In genomic region chr1:31706384-31707058, GRCh38 we compare ENCODE assay signal across 20 cellular contexts. TPM values are rescaled to one million over a fixed set of nuclear protein-coding genes. Genes with fewer than 3 reads are reported as not detected.
DNase-seq lines count a peak whose midpoint lies in the region; FAIRE-seq and TF ChIP-seq lines count a peak whose summit lies in the region.
"Had no signal": no experiment of that assay in that cellular context is flagged by ENCODE, and none has a peak within 500 bp of the region (broad histone marks: within the 10 kb centered on the region; RNA-seq: fewer than 3 reads in every experiment).

No MANE protein-coding gene starts in this region.

- H3K4me3 ChIP-seq in astrocyte (ENCODE audit: insufficient read depth, low read depth, low read length) (no peak overlapping the region), osteoblast (ENCODE audit: insufficient read depth, low read length) (no peak overlapping the region), Caco-2 (ENCODE audit: low read depth, low read length) (no peak overlapping the region)
- H3K4me3 ChIP-seq: esophagus muscularis mucosa, thoracic aorta had no signal

- H3K9me3 Mint-ChIP-seq in astrocyte (ENCODE audit: unreplicated experiment) (no peaks in the 10 kb centered on the region), nephron progenitor cell (no peaks in the 10 kb centered on the region), Caco-2 (ENCODE audit: unreplicated experiment) (no peaks in the 10 kb centered on the region)
- H3K9me3 Mint-ChIP-seq: activated CD4-positive, alpha-beta memory T cell treated with anti-CD3 and anti-CD28 coated beads, Interleukin-2, amount 10 ng/mL, durations not matched to agents 7 days and 5 days; H9 had no signal

- no TSS peak for BruUV-seq in Caco-2 (replicated peaks; lab: Mats Ljungman, UMichigan)

- peaks cover 2% of the 10 kb centered on the region for H3K36me3 Mint-ChIP-seq in astrocyte (ENCODE audit: low read depth, unreplicated experiment)
- no peaks in the 10 kb centered on the region for H3K36me3 Mint-ChIP-seq in nephron progenitor cell (ENCODE audit: low read depth)
- no peaks in the 10 kb centered on the region for H3K36me3 Mint-ChIP-seq in Caco-2 (ENCODE audit: insufficient read depth, unreplicated experiment)

- H3K4me1 Mint-ChIP-seq in astrocyte (ENCODE audit: low read depth, unreplicated experiment) (peaks cover 33% of the 10 kb centered on the region), nephron progenitor cell (peaks cover 46% of the 10 kb centered on the region), Caco-2 (ENCODE audit: low read depth, unreplicated experiment) (peaks cover 9% of the 10 kb centered on the region)

- H3K79me2 ChIP-seq in astrocyte (ENCODE audit: insufficient read depth, low read length) (peaks cover 23% of the 10 kb centered on the region), osteoblast (ENCODE audit: insufficient read depth, low read length) (peaks cover 21% of the 10 kb centered on the region)

- no peaks in the 10 kb centered on the region for H3K27me3 ChIP-seq in astrocyte (ENCODE audit: insufficient read depth, low read length)
- no peaks in the 10 kb centered on the region for H3K27me3 ChIP-seq in osteoblast (ENCODE audit: insufficient read depth, low read length)
- no peaks in the 10 kb centered on the region for H3K27me3 ChIP-seq in Caco-2 (replicated peaks; ENCODE audit: control insufficient read depth, insufficient read depth, low read length)
- H3K27me3 ChIP-seq: esophagus muscularis mucosa had no signal

- H3K27me3 Mint-ChIP-seq in astrocyte (ENCODE audit: low read depth, unreplicated experiment) = peaks cover 2% of the 10 kb centered on the region
- peaks cover 20% of the 10 kb centered on the region for H3K27me3 Mint-ChIP-seq in nephron progenitor cell (ENCODE audit: low read depth, poor library complexity)
- no peaks in the 10 kb centered on the region for H3K27me3 Mint-ChIP-seq in Caco-2 (ENCODE audit: insufficient read depth, unreplicated experiment)

- H3K4me3 Mint-ChIP-seq in astrocyte (ENCODE audit: unreplicated experiment) (peak overlapping the region; percentile 5), nephron progenitor cell (no peak overlapping the region), Caco-2 (ENCODE audit: unreplicated experiment) (no peak overlapping the region)
- H3K4me3 Mint-ChIP-seq: activated CD4-positive, alpha-beta memory T cell treated with anti-CD3 and anti-CD28 coated beads, Interleukin-2, amount 10 ng/mL, durations not matched to agents 7 days and 5 days had no signal

- H2AFZ ChIP-seq in astrocyte (ENCODE audit: low read depth, low read length) = no peak overlapping the region
- no peak overlapping the region for H2AFZ ChIP-seq in osteoblast (ENCODE audit: low read length)

- CTCF ChIA-PET in Caco-2 (lab: Charles Lee) = no interaction called here

- no peak for TF ChIP-seq CTCF in astrocyte (IDR thresholded peaks at IDR 0.05; ENCODE audit: insufficient read depth, low read depth, low read length)
- no peak for TF ChIP-seq CTCF in osteoblast (IDR thresholded peaks at IDR 0.05; ENCODE audit: extremely low read depth, low read depth, low read length)
- no peak for TF ChIP-seq CTCF in nephron progenitor cell (IDR thresholded peaks at IDR 0.05)
- no peak for TF ChIP-seq CTCF in Caco-2 (IDR thresholded peaks at IDR 0.05; ENCODE audit: insufficient read depth in 1 of 2, low read depth in 1 of 2, low read length in 1 of 2, severe bottlenecking in 1 of 2, unreplicated experiment in 1 of 2)

- FAIRE-seq in astrocyte (lab: Jason Lieb, UNC) = no peak
- FAIRE-seq: GM19239 had no signal

- H3K9me3 ChIP-seq in astrocyte (ENCODE audit: insufficient read depth, low read depth, low read length) (no peaks in the 10 kb centered on the region), osteoblast (ENCODE audit: low read depth, low read length) (no peaks in the 10 kb centered on the region), Caco-2 (no peaks in the 10 kb centered on the region)
- H3K9me3 ChIP-seq: esophagus muscularis mucosa, thoracic aorta had no signal

- peak overlapping the region; percentile 35 for H3K4me2 ChIP-seq in astrocyte (ENCODE audit: low read length)
- no peak overlapping the region for H3K4me2 ChIP-seq in osteoblast (ENCODE audit: insufficient read depth, low read length)

- intact Hi-C loops in Caco-2 (cut with micrococcal nuclease; ENCODE audit: unreplicated experiment) = no loop called here

- DNase-seq in GM03348 (ENCODE audit: low spot score) (peak; percentile 32), NCI-H2171 treated with DMSO at 0.1 percent for 48 hours (lab: John Stamatoyannopoulos, UW) (peak; percentile 78), astrocyte (ENCODE audit: low read depth) (no peak), osteoblast (ENCODE audit: insufficient read length, low spot score, missing footprints) (peak; percentile 66), nephron progenitor cell (no peak), GDM1 (lab: John Stamatoyannopoulos, UW) (no peak), Caco-2 (no peak)
- DNase-seq: activated CD4-positive, alpha-beta memory T cell treated with anti-CD3 and anti-CD28 coated beads, Interleukin-2, amount 10 ng/mL, durations not matched to agents 7 days and 5 days; activated naive CD4-positive, alpha-beta T cell; anterior cingulate cortex; effector CD4-positive, alpha-beta T cell; EL; H9; NCI-H1436 treated with DMSO at 0.1 percent for 48 hours; NCI-H345; stimulated activated CD4-positive, alpha-beta T cell treated with anti-CD3 and anti-CD28 coated beads, Interleukin-15, amount 100 ng/mL, for 24 hours; WERI-Rb-1 had no signal

- H3K27ac ChIP-seq in astrocyte (ENCODE audit: low read depth, low read length) (no peak overlapping the region), osteoblast (ENCODE audit: low read depth, low read length) (no peak overlapping the region)
- H3K27ac ChIP-seq: thoracic aorta, WERI-Rb-1 had no signal

- H3K27ac Mint-ChIP-seq in astrocyte (ENCODE audit: unreplicated experiment) (no peak overlapping the region), nephron progenitor cell (no peak overlapping the region), Caco-2 (ENCODE audit: unreplicated experiment) (no peak overlapping the region)
- H3K27ac Mint-ChIP-seq: activated CD4-positive, alpha-beta memory T cell treated with anti-CD3 and anti-CD28 coated beads, Interleukin-2, amount 10 ng/mL, durations not matched to agents 7 days and 5 days; H9 had no signal

- H3K4me1 ChIP-seq in astrocyte (ENCODE audit: insufficient read depth, low read length) = peaks cover 68% of the 10 kb centered on the region
- peaks cover 68% of the 10 kb centered on the region for H3K4me1 ChIP-seq in osteoblast (ENCODE audit: insufficient read depth, low read length)
- H3K4me1 ChIP-seq in Caco-2 = no peaks in the 10 kb centered on the region; the same call in 1 of the 2 replicates

- no peak overlapping the region for H3K9ac ChIP-seq in astrocyte (ENCODE audit: low read length)

- H3K36me3 ChIP-seq in astrocyte (ENCODE audit: insufficient read depth, low read length) (no peaks in the 10 kb centered on the region), osteoblast (ENCODE audit: insufficient read depth, low read length) (peaks cover 3% of the 10 kb centered on the region), Caco-2 (ENCODE audit: control insufficient read depth, insufficient read depth, low read length) (no peaks in the 10 kb centered on the region)
- H3K36me3 ChIP-seq: esophagus muscularis mucosa, thoracic aorta, WERI-Rb-1 had no signal

- POLR2A ChIA-PET in Caco-2 (lab: Charles Lee) = no interaction called here

- H4K20me1 ChIP-seq in astrocyte (ENCODE audit: insufficient read depth, low read length) (no peaks in the 10 kb centered on the region), osteoblast (ENCODE audit: insufficient read depth, low read length) (no peaks in the 10 kb centered on the region)

RNA-seq across cellular contexts. Expression of gene COL16A1, which starts 2.7 kb away (rescaled TPM):
- total RNA-seq in astrocyte = 42.9 and 56.5 TPM in 2 replicates
- 158 and 197 TPM in 2 replicates for total RNA-seq in osteoblast
- 0.44 and 0.50 TPM in 2 replicates for total RNA-seq in Caco-2 (2022)
- total RNA-seq: activated CD4-positive, alpha-beta memory T cell treated with anti-CD3 and anti-CD28 coated beads, Interleukin-2, amount 10 ng/mL, durations not matched to agents 7 days and 5 days had no signal

RNA-seq across cellular contexts. Expression of gene ADGRB2, which starts 57.6 kb away (rescaled TPM):
- total RNA-seq in astrocyte (25.1 and 25.8 TPM in 2 replicates), osteoblast (5.8 and 7.4 TPM in 2 replicates), Caco-2 (2022) (1.4 and 2.2 TPM in 2 replicates)

Comparison
In these comparisons a context has a peak if more than half of its experiments do, and no peak if none do; other contexts are left out.
1. DNase-seq: peak in GM03348 (single experiment), NCI-H2171 treated with DMSO at 0.1 percent for 48 hours (single experiment) and osteoblast (single experiment); none in astrocyte (single experiment), nephron progenitor cell (single experiment), GDM1 (single experiment) and Caco-2 (0 of 2).
2. RNA of gene COL16A1, which starts 2.7 kb away (total RNA-seq): 158 to 197 TPM in osteoblast and 42.9 to 56.5 TPM in astrocyte; 0.44 to 0.50 TPM in Caco-2; every median in the first group is over 10 times any median in the second.